ENCODE assay signal across 8 cellular contexts in genomic region chr20:13788167-13788834, GRCh38. TPM values are rescaled to one million over a fixed set of nuclear protein-coding genes. Genes with fewer than 3 reads are reported as not detected.
A peak's percentile ranks its signal among the peaks of the same experiment; 100 is the strongest.
DNase-seq lines count a peak whose midpoint lies in the region; ATAC-seq and TF ChIP-seq lines count a peak whose summit lies in the region.

No MANE protein-coding gene starts in this region.

- peak; percentile 29 for ATAC-seq in CD4-positive, alpha-beta T cell (ENCODE audit: poor library complexity)
- peak; percentile 43 for ATAC-seq in GM18502 (IDR thresholded peaks at IDR 0.05; ENCODE audit: poor library complexity, unreplicated experiment)
- ATAC-seq in HG03432 (IDR thresholded peaks at IDR 0.05; ENCODE audit: unreplicated experiment): peak; percentile 28
- no peak for ATAC-seq in GM19023 (IDR thresholded peaks at IDR 0.05; ENCODE audit: unreplicated experiment)

- CTCF ChIA-PET in CD4-positive, alpha-beta T cell (lab: Charles Lee): interaction anchor here (0.6 to 1.1 kb wide), 4 partner anchors 11 to 753 kb away, joined by 3 to 4 read pairs (median 3); partner anchors contain the start of gene TASP1
- CTCF ChIA-PET in activated naive CD4-positive, alpha-beta T cell treated with anti-CD3 and anti-CD28 coated beads, Interleukin-2, amount 10 ng/mL, durations not matched to agents 7 days and 5 days (lab: Charles Lee): interaction anchor here (0.7 to 2.0 kb wide), 10 partner anchors 11 to 861 kb away, joined by 3 to 10 read pairs (median 3); no protein-coding TSS in a partner anchor

- peaks cover 58% of the 10 kb centered on the region for H3K36me3 Mint-ChIP-seq in CD4-positive, alpha-beta T cell (ENCODE audit: low read depth)
- peaks cover 30% of the 10 kb centered on the region for H3K36me3 Mint-ChIP-seq in activated naive CD4-positive, alpha-beta T cell treated with anti-CD3 and anti-CD28 coated beads, Interleukin-2, amount 10 ng/mL, durations not matched to agents 7 days and 5 days

- WGBS in iPS DF 6.9 (ENCODE audit: insufficient coverage, insufficient read length): no CpG with 5 or more reads among the region's 1 CpG

- H3K27ac Mint-ChIP-seq in CD4-positive, alpha-beta T cell: peak overlapping the region; percentile 71
- H3K27ac Mint-ChIP-seq in activated naive CD4-positive, alpha-beta T cell treated with anti-CD3 and anti-CD28 coated beads, Interleukin-2, amount 10 ng/mL, durations not matched to agents 7 days and 5 days: peak overlapping the region; percentile 38

- no peak overlapping the region for H3K27ac ChIP-seq in CD4-positive, alpha-beta T cell (ENCODE audit: low read depth, low read length)
- no peak overlapping the region for H3K27ac ChIP-seq in iPS DF 6.9 (ENCODE audit: low read length)

- H3K4me3 Mint-ChIP-seq in CD4-positive, alpha-beta T cell: peak overlapping the region; percentile 84
- no peak overlapping the region for H3K4me3 Mint-ChIP-seq in activated naive CD4-positive, alpha-beta T cell treated with anti-CD3 and anti-CD28 coated beads, Interleukin-2, amount 10 ng/mL, durations not matched to agents 7 days and 5 days

- H3K4me3 ChIP-seq in iPS DF 6.9 (ENCODE audit: low read length): no peak overlapping the region

- peaks cover 3% of the 10 kb centered on the region; the same call in 1 of the 2 replicates for H3K36me3 ChIP-seq in iPS DF 6.9 (ENCODE audit: control insufficient read depth, insufficient read depth, low read length)

- no peaks in the 10 kb centered on the region for H3K9me3 ChIP-seq in CD4-positive, alpha-beta T cell (ENCODE audit: control insufficient read depth, low read length)
- H3K9me3 ChIP-seq in iPS DF 6.9 (ENCODE audit: control insufficient read depth, insufficient read depth, low read length): no peaks in the 10 kb centered on the region

- intact Hi-C loops in CD4-positive, alpha-beta T cell (cut with DNase I, micrococcal nuclease): loop anchor here in 1 of 2 experiments (10.0 kb wide), 2 partner anchors 554 to 1894 kb away; no protein-coding TSS in a partner anchor

- DNase-seq in CD4-positive, alpha-beta T cell: peak in 5 of 10 experiments; percentile 8 to 24 (median 18)
- DNase-seq in NCI-H82 (lab: John Stamatoyannopoulos, UW) (peak; percentile 68), iPS DF 6.9 (ENCODE audit: low read depth, low spot score) (peak; percentile 27)
- peak; percentile 61 for DNase-seq in activated naive CD4-positive, alpha-beta T cell treated with anti-CD3 and anti-CD28 coated beads, Interleukin-2, amount 10 ng/mL, durations not matched to agents 7 days and 5 days
- DNase-seq in stimulated activated CD4-positive, alpha-beta T cell treated with anti-CD3 and anti-CD28 coated beads, TNF-alpha, amount 100 ng/mL, for 48 hours (ENCODE audit: low read depth in 3 of 3): peak in 2 of 3 donors; percentile 6 to 9

- no peaks in the 10 kb centered on the region for H3K27me3 Mint-ChIP-seq in CD4-positive, alpha-beta T cell
- no peaks in the 10 kb centered on the region for H3K27me3 Mint-ChIP-seq in activated naive CD4-positive, alpha-beta T cell treated with anti-CD3 and anti-CD28 coated beads, Interleukin-2, amount 10 ng/mL, durations not matched to agents 7 days and 5 days

- no peaks in the 10 kb centered on the region for H3K27me3 ChIP-seq in CD4-positive, alpha-beta T cell (ENCODE audit: control insufficient read depth, insufficient read depth, low read length)
- H3K27me3 ChIP-seq in iPS DF 6.9 (ENCODE audit: control insufficient read depth, insufficient read depth, low read length): no peaks in the 10 kb centered on the region

- H3K4me1 Mint-ChIP-seq in CD4-positive, alpha-beta T cell (ENCODE audit: low read depth): peaks cover 68% of the 10 kb centered on the region
- H3K4me1 Mint-ChIP-seq in activated naive CD4-positive, alpha-beta T cell treated with anti-CD3 and anti-CD28 coated beads, Interleukin-2, amount 10 ng/mL, durations not matched to agents 7 days and 5 days: peaks cover 36% of the 10 kb centered on the region

- no peaks in the 10 kb centered on the region for H3K9me3 Mint-ChIP-seq in CD4-positive, alpha-beta T cell
- H3K9me3 Mint-ChIP-seq in activated naive CD4-positive, alpha-beta T cell treated with anti-CD3 and anti-CD28 coated beads, Interleukin-2, amount 10 ng/mL, durations not matched to agents 7 days and 5 days: no peaks in the 10 kb centered on the region

- POLR2A ChIA-PET in CD4-positive, alpha-beta T cell (lab: Charles Lee): no interaction called here

- H3K4me1 ChIP-seq in iPS DF 6.9 (ENCODE audit: control insufficient read depth, insufficient read depth, low read length): 0 out of 2 replicates have a peak, but pooled peaks cover 4% of the 10 kb centered on the region

- TF ChIP-seq CTCF in CD4-positive, alpha-beta T cell (IDR thresholded peaks at IDR 0.05): peak; percentile 54

RNA-seq across cellular contexts. Expression of gene NDUFAF5, which starts 3.5 kb away (rescaled TPM):
- 10 to 100 TPM; 70.8 to 73.5 TPM for total RNA-seq in CD4-positive, alpha-beta T cell

RNA-seq across cellular contexts. Expression of gene ESF1, which starts 3.6 kb away (rescaled TPM):
- 1 to 10 TPM; 6.9 to 7.1 TPM for total RNA-seq in CD4-positive, alpha-beta T cell
